30 cellular contexts compared by ENCODE assay signal in genomic region chr1:54436826-54437225, GRCh38.
"Had no signal": no experiment of that assay in that cellular context is flagged by ENCODE, and none has a peak within 500 bp of the region (broad histone marks: within the 10 kb centered on the region; RNA-seq: fewer than 3 reads in every experiment).

No MANE protein-coding gene starts in this region.

- DNase-seq: activated CD4-positive, alpha-beta memory T cell treated with anti-CD3 and anti-CD28 coated beads for 36 hours; activated CD4-positive, alpha-beta T cell treated with anti-CD3 and anti-CD28 coated beads for 36 hours; activated CD4-positive, alpha-beta T cell treated with anti-CD3 and anti-CD28 coated beads, Interleukin-2, amount 10 ng/mL, durations not matched to agents 24 days and 14 days; activated CD4-positive, CD25-positive, alpha-beta regulatory T cell; activated CD4-positive, CD25-positive, alpha-beta regulatory T cell treated with anti-CD3 and anti-CD28 coated beads, Interleukin-2, amount 50 U/mL, for 72 hours; activated CD8-positive, alpha-beta memory T cell treated with anti-CD3 and anti-CD28 coated beads, Interleukin-2, amount 10 ng/mL, durations not matched to agents 7 days and 5 days; activated CD8-positive, alpha-beta memory T cell treated with anti-CD3 and anti-CD28 coated beads, Interleukin-2, amount 50 U/mL, for 4 hours; activated CD8-positive, alpha-beta T cell treated with anti-CD3 and anti-CD28 coated beads, Interleukin-2, amount 10 ng/mL, durations not matched to agents 7 days and 5 days; activated gamma-delta T cell treated with Interleukin-2 at 50 U/mL for 16 hours; activated naive CD4-positive, alpha-beta T cell treated with anti-CD3 and anti-CD28 coated beads, Interleukin-2, amount 50 U/mL, for 16 hours; activated naive CD4-positive, alpha-beta T cell treated with Interleukin-2 at 50 U/mL for 16 hours; activated T-cell treated with anti-CD3 and anti-CD28 coated beads, Interleukin-2, amount 50 U/mL, for 1 hour; activated T-cell treated with anti-CD3 and anti-CD28 coated beads, Interleukin-2, amount 50 U/mL, for 48 hours; amniotic stem cell; anterior cingulate cortex; brain microvascular endothelial cell; dorsolateral prefrontal cortex; effector memory CD4-positive, alpha-beta T cell; endodermal cell; foreskin fibroblast; T-helper 2 cell had no signal

- H3K4me3 Mint-ChIP-seq: activated CD4-positive, alpha-beta memory T cell treated with anti-CD3 and anti-CD28 coated beads for 36 hours; activated CD4-positive, alpha-beta T cell treated with anti-CD3 and anti-CD28 coated beads for 36 hours; activated CD4-positive, alpha-beta T cell treated with anti-CD3 and anti-CD28 coated beads, Interleukin-2, amount 10 ng/mL, durations not matched to agents 24 days and 14 days; activated CD8-positive, alpha-beta memory T cell treated with anti-CD3 and anti-CD28 coated beads, Interleukin-2, amount 10 ng/mL, durations not matched to agents 7 days and 5 days; activated CD8-positive, alpha-beta T cell treated with anti-CD3 and anti-CD28 coated beads, Interleukin-2, amount 10 ng/mL, durations not matched to agents 7 days and 5 days; activated naive CD8-positive, alpha-beta T cell; activated T-helper 1 cell treated with anti-CD3 and anti-CD28 coated beads, Interleukin-12 subunit alpha, Interleukin-12 subunit beta, Interleukin-2, Interleukin-4 antibody, amounts not matched to agents 30 ng/mL and 10 ng/mL and 1 ng/mL, durations not matched to agents 14 hours and 24 hours and 36 hours; dendritic cell treated with granulocyte-macrophage colony-stimulating factor and Interleukin-4, amounts not matched to agents 40 ng/mL and 50 ng/mL, for 4 days; endodermal cell had no signal

- H3K27ac ChIP-seq: brain microvascular endothelial cell, coronary artery, dorsolateral prefrontal cortex had no signal

- H3K4me1 Mint-ChIP-seq: activated CD4-positive, alpha-beta T cell treated with anti-CD3 and anti-CD28 coated beads for 36 hours; activated CD4-positive, alpha-beta T cell treated with anti-CD3 and anti-CD28 coated beads, Interleukin-2, amount 10 ng/mL, durations not matched to agents 24 days and 14 days; activated CD8-positive, alpha-beta memory T cell treated with anti-CD3 and anti-CD28 coated beads, Interleukin-2, amount 10 ng/mL, durations not matched to agents 7 days and 5 days; endodermal cell had no signal

- H3K36me3 Mint-ChIP-seq: activated CD4-positive, alpha-beta memory T cell treated with anti-CD3 and anti-CD28 coated beads for 36 hours; activated CD8-positive, alpha-beta memory T cell treated with anti-CD3 and anti-CD28 coated beads, Interleukin-2, amount 10 ng/mL, durations not matched to agents 7 days and 5 days; activated naive CD8-positive, alpha-beta T cell had no signal

- H3K27me3 ChIP-seq: brain microvascular endothelial cell, dorsolateral prefrontal cortex had no signal

- H3K27ac Mint-ChIP-seq: activated CD4-positive, alpha-beta memory T cell treated with anti-CD3 and anti-CD28 coated beads for 36 hours; activated CD4-positive, alpha-beta T cell treated with anti-CD3 and anti-CD28 coated beads for 36 hours; activated CD4-positive, alpha-beta T cell treated with anti-CD3 and anti-CD28 coated beads, Interleukin-2, amount 10 ng/mL, durations not matched to agents 24 days and 14 days; activated CD8-positive, alpha-beta memory T cell treated with anti-CD3 and anti-CD28 coated beads, Interleukin-2, amount 10 ng/mL, durations not matched to agents 7 days and 5 days; activated CD8-positive, alpha-beta T cell treated with anti-CD3 and anti-CD28 coated beads, Interleukin-2, amount 10 ng/mL, durations not matched to agents 7 days and 5 days; activated naive CD8-positive, alpha-beta T cell; activated T-helper 1 cell treated with anti-CD3 and anti-CD28 coated beads, Interleukin-12 subunit alpha, Interleukin-12 subunit beta, Interleukin-2, Interleukin-4 antibody, amounts not matched to agents 30 ng/mL and 10 ng/mL and 1 ng/mL, durations not matched to agents 14 hours and 24 hours and 36 hours; activated T-helper 2 cell treated with anti-CD3 and anti-CD28 coated beads, Interferon-gamma antibody, Interleukin-2, Interleukin-4, amounts not matched to agents 10 μg/mL and 5 μg/mL and 100 μg/mL, durations not matched to agents 14 hours and 24 hours and 36 hours; dendritic cell treated with granulocyte-macrophage colony-stimulating factor and Interleukin-4, amounts not matched to agents 40 ng/mL and 50 ng/mL, for 4 days; endodermal cell had no signal

- H3K9me3 Mint-ChIP-seq: activated CD4-positive, alpha-beta memory T cell treated with anti-CD3 and anti-CD28 coated beads for 36 hours; activated CD4-positive, alpha-beta T cell treated with anti-CD3 and anti-CD28 coated beads, Interleukin-2, amount 10 ng/mL, durations not matched to agents 24 days and 14 days; activated T-helper 1 cell treated with anti-CD3 and anti-CD28 coated beads, Interleukin-12 subunit alpha, Interleukin-12 subunit beta, Interleukin-2, Interleukin-4 antibody, amounts not matched to agents 30 ng/mL and 10 ng/mL and 1 ng/mL, durations not matched to agents 14 hours and 24 hours and 36 hours; activated T-helper 2 cell treated with anti-CD3 and anti-CD28 coated beads, Interferon-gamma antibody, Interleukin-2, Interleukin-4, amounts not matched to agents 10 μg/mL and 5 μg/mL and 100 μg/mL, durations not matched to agents 14 hours and 24 hours and 36 hours; dendritic cell treated with granulocyte-macrophage colony-stimulating factor and Interleukin-4, amounts not matched to agents 40 ng/mL and 50 ng/mL, for 4 days had no signal

- FAIRE-seq: astrocyte, bronchial epithelial cell, frontal cortex had no signal

- H3K27me3 Mint-ChIP-seq: activated CD4-positive, alpha-beta memory T cell treated with anti-CD3 and anti-CD28 coated beads for 36 hours; activated CD4-positive, alpha-beta T cell treated with anti-CD3 and anti-CD28 coated beads for 36 hours; activated CD8-positive, alpha-beta memory T cell treated with anti-CD3 and anti-CD28 coated beads, Interleukin-2, amount 10 ng/mL, durations not matched to agents 7 days and 5 days; activated naive CD8-positive, alpha-beta T cell had no signal

- H3K36me3 ChIP-seq: brain microvascular endothelial cell had no signal

- H3K4me3 ChIP-seq: coronary artery, dorsolateral prefrontal cortex had no signal

- ATAC-seq: activated CD4-positive, alpha-beta T cell treated with anti-CD3 and anti-CD28 coated beads for 36 hours; activated CD8-positive, alpha-beta memory T cell treated with anti-CD3 and anti-CD28 coated beads, Interleukin-2, amount 10 ng/mL, durations not matched to agents 7 days and 5 days; activated CD8-positive, alpha-beta T cell treated with anti-CD3 and anti-CD28 coated beads, Interleukin-2, amount 10 ng/mL, durations not matched to agents 7 days and 5 days; esophagus mucosa had no signal
